In genomic region chr16:88651989-88652762, GRCh38 we compare ENCODE assay signal across 11 cellular contexts. TPM values are rescaled to one million over a fixed set of nuclear protein-coding genes. Genes with fewer than 3 reads are reported as not detected.
A peak's percentile ranks its signal among the peaks of the same experiment; 100 is the strongest.
DNase-seq lines count a peak whose midpoint lies in the region; ATAC-seq and TF ChIP-seq lines count a peak whose summit lies in the region.
"Had no signal": no experiment of that assay in that cellular context is flagged by ENCODE, and none has a peak within 500 bp of the region (broad histone marks: within the 10 kb centered on the region; RNA-seq: fewer than 3 reads in every experiment).

No MANE protein-coding gene starts in this region.

- TF ChIP-seq CTCF in left ventricle myocardium inferior (IDR thresholded peaks at IDR 0.05; ENCODE audit: borderline replicate concordance) (no peak), lower lobe of right lung (IDR thresholded peaks at IDR 0.05) (no peak), vagina (IDR thresholded peaks at IDR 0.05) (no peak)

- peaks cover 30% of the 10 kb centered on the region for H3K4me1 ChIP-seq in left ventricle myocardium inferior
- peaks cover 29% of the 10 kb centered on the region for H3K4me1 ChIP-seq in lower lobe of right lung
- peaks cover 27% of the 10 kb centered on the region for H3K4me1 ChIP-seq in vagina

- no peak for DNase-seq in left ventricle myocardium inferior
- DNase-seq in Right ventricle myocardium inferior (ENCODE audit: missing footprints) = no peak
- DNase-seq in lower lobe of right lung = peak; percentile 50
- no peak for DNase-seq in vagina (ENCODE audit: extremely low spot score in 2 of 2)
- DNase-seq in AG08396 (ENCODE audit: low spot score) = no peak
- no peak for DNase-seq in NK-92 (lab: John Stamatoyannopoulos, UW; ENCODE audit: unreplicated experiment)
- DNase-seq in RPMI8226 = no peak
- DNase-seq: NCI-H2227 treated with DMSO at 0.1 percent for 48 hours had no signal

- peaks cover 32% of the 10 kb centered on the region for H3K36me3 Mint-ChIP-seq in activated T-helper 17 cell treated with anti-CD3 and anti-CD28 coated beads, Interleukin-2, amount 50 U/mL, for 72 hours (ENCODE audit: low read depth)

- intact Hi-C loops in left ventricle myocardium inferior (cut with micrococcal nuclease) (no loop called here), Right ventricle myocardium inferior (cut with DNase I) (no loop called here), lower lobe of right lung (cut with DNase I) (no loop called here), vagina (cut with DNase I) (no loop called here)

- peak overlapping the region; percentile 84 for H3K27ac ChIP-seq in left ventricle myocardium inferior (replicated peaks)
- H3K27ac ChIP-seq in lower lobe of right lung = peak overlapping the region; percentile 90
- H3K27ac ChIP-seq in vagina = peak overlapping the region; percentile 71
- H3K27ac ChIP-seq: epithelial cell of prostate had no signal

- H3K9me3 ChIP-seq in left ventricle myocardium inferior (replicated peaks) (no peaks in the 10 kb centered on the region), lower lobe of right lung (no peaks in the 10 kb centered on the region), vagina (no peaks in the 10 kb centered on the region)
- H3K9me3 ChIP-seq: BE2C had no signal

- H3K27me3 ChIP-seq in left ventricle myocardium inferior (ENCODE audit: low read depth) (no peaks in the 10 kb centered on the region), lower lobe of right lung (ENCODE audit: low read depth) (no peaks in the 10 kb centered on the region), vagina (no peaks in the 10 kb centered on the region)
- H3K27me3 ChIP-seq: BE2C had no signal

- peak overlapping the region; percentile 85 for H3K4me3 Mint-ChIP-seq in activated T-helper 17 cell treated with anti-CD3 and anti-CD28 coated beads, Interleukin-2, amount 50 U/mL, for 72 hours

- no peaks in the 10 kb centered on the region for H3K27me3 Mint-ChIP-seq in activated T-helper 17 cell treated with anti-CD3 and anti-CD28 coated beads, Interleukin-2, amount 50 U/mL, for 72 hours

- no peaks in the 10 kb centered on the region for H3K9me3 Mint-ChIP-seq in activated T-helper 17 cell treated with anti-CD3 and anti-CD28 coated beads, Interleukin-2, amount 50 U/mL, for 72 hours

- H3K36me3 ChIP-seq in left ventricle myocardium inferior = peaks cover 29% of the 10 kb centered on the region
- H3K36me3 ChIP-seq in lower lobe of right lung = peaks cover 51% of the 10 kb centered on the region
- no peaks in the 10 kb centered on the region for H3K36me3 ChIP-seq in vagina

- TF ChIP-seq POLR2A in vagina (IDR thresholded peaks at IDR 0.05) = no peak

- H3K4me3 ChIP-seq in left ventricle myocardium inferior (peak overlapping the region; percentile 89), lower lobe of right lung (no peak overlapping the region), vagina (no peak overlapping the region)

- no peak overlapping the region for H3K27ac Mint-ChIP-seq in activated T-helper 17 cell treated with anti-CD3 and anti-CD28 coated beads, Interleukin-2, amount 50 U/mL, for 72 hours

- peaks cover 5% of the 10 kb centered on the region for H3K4me1 Mint-ChIP-seq in activated T-helper 17 cell treated with anti-CD3 and anti-CD28 coated beads, Interleukin-2, amount 50 U/mL, for 72 hours

- ATAC-seq in Right ventricle myocardium inferior = no peak
- no peak for ATAC-seq in activated T-helper 17 cell treated with anti-CD3 and anti-CD28 coated beads, Interleukin-2, amount 50 U/mL, for 72 hours (replicated peaks)
- ATAC-seq in lower lobe of right lung = no peak

RNA-seq across cellular contexts. Expression of gene CYBA, which starts 1.3 kb away (rescaled TPM):
- total RNA-seq in left ventricle myocardium inferior (42.6 TPM), Right ventricle myocardium inferior (63.7 TPM), lower lobe of right lung (371 TPM), vagina (188 TPM)
- 100 to 1,000 TPM; 242 to 290 TPM for total RNA-seq in activated T-helper 17 cell treated with anti-CD3 and anti-CD28 coated beads, Interleukin-2, amount 50 U/mL, for 72 hours

RNA-seq across cellular contexts. Expression of gene MVD, which starts 10.7 kb away (rescaled TPM):
- total RNA-seq in left ventricle myocardium inferior (25.3 TPM), Right ventricle myocardium inferior (24.0 TPM), lower lobe of right lung (71.8 TPM), vagina (33.1 TPM)
- total RNA-seq in activated T-helper 17 cell treated with anti-CD3 and anti-CD28 coated beads, Interleukin-2, amount 50 U/mL, for 72 hours = 10 to 100 TPM; 84.3 to 93.2 TPM

RNA-seq across cellular contexts. Expression of gene IL17C, which starts 13.8 kb away (rescaled TPM):
- total RNA-seq in left ventricle myocardium inferior (not detected), Right ventricle myocardium inferior (not detected), lower lobe of right lung (not detected), vagina (not detected)
- total RNA-seq in activated T-helper 17 cell treated with anti-CD3 and anti-CD28 coated beads, Interleukin-2, amount 50 U/mL, for 72 hours = under 1 TPM; 0.42 to 0.56 TPM

RNA-seq across cellular contexts. Expression of gene SNAI3, which starts 34.1 kb away (rescaled TPM):
- 3.1 TPM for total RNA-seq in left ventricle myocardium inferior
- 2.9 TPM for total RNA-seq in Right ventricle myocardium inferior
- 1 to 10 TPM; 5.9 to 6.7 TPM for total RNA-seq in activated T-helper 17 cell treated with anti-CD3 and anti-CD28 coated beads, Interleukin-2, amount 50 U/mL, for 72 hours
- 6.1 TPM for total RNA-seq in lower lobe of right lung
- not detected for total RNA-seq in vagina

RNA-seq across cellular contexts. Expression of gene RNF166, which starts 54.0 kb away (rescaled TPM):
- total RNA-seq in left ventricle myocardium inferior = 14.2 TPM
- 17.0 TPM for total RNA-seq in Right ventricle myocardium inferior
- total RNA-seq in activated T-helper 17 cell treated with anti-CD3 and anti-CD28 coated beads, Interleukin-2, amount 50 U/mL, for 72 hours = 100 to 1,000 TPM in 1 of 2 donors, 10 to 100 TPM in 1; 57.1 to 119 TPM
- total RNA-seq in lower lobe of right lung = 61.9 TPM
- total RNA-seq in vagina = 26.5 TPM
